10 cellular contexts compared by ENCODE assay signal in genomic region chr11:106690923-106691322, GRCh38.
"Had no signal": no experiment of that assay in that cellular context is flagged by ENCODE, and none has a peak within 500 bp of the region (broad histone marks: within the 10 kb centered on the region; RNA-seq: fewer than 3 reads in every experiment).

No MANE protein-coding gene starts in this region.

- DNase-seq: H9, HCEC 1CT, HFFc6, IMR-90, KG1 had no signal

- FAIRE-seq: H1, H54, HTR-8/SVneo, K562 had no signal

- H2AFZ ChIP-seq: GM23338 had no signal

- H3K4me2 ChIP-seq: GM23338 had no signal

- ATAC-seq: GM23338, K562 had no signal

- H3K4me3 ChIP-seq: GM23338, K562 had no signal
